Comparison of ENCODE assay signal across 8 cellular contexts in genomic region chr20:44080646-44081267, GRCh38.
A peak's percentile ranks its signal among the peaks of the same experiment; 100 is the strongest.
DNase-seq lines count a peak whose midpoint lies in the region; TF ChIP-seq lines count a peak whose summit lies in the region.

No MANE protein-coding gene starts in this region.

- H3K4me2 ChIP-seq in OCI-LY7 (ENCODE audit: low read length) (no peak overlapping the region), fibroblast of lung (ENCODE audit: extremely low read depth, insufficient read depth, low read length) (no peak overlapping the region), neural cell (ENCODE audit: low read length) (no peak overlapping the region)

- H3K36me3 ChIP-seq in OCI-LY7 (ENCODE audit: insufficient read depth, low read length) (no peaks in the 10 kb centered on the region), fibroblast of lung (ENCODE audit: control insufficient read depth, insufficient read depth, low read length) (no peaks in the 10 kb centered on the region), neural cell (ENCODE audit: insufficient read depth, low read length) (no peaks in the 10 kb centered on the region), stomach (no peaks in the 10 kb centered on the region)

- peak; percentile 99 for TF ChIP-seq CTCF in OCI-LY7 (conservative IDR thresholded peaks at IDR 0.05; ENCODE audit: low read length)
- peak; percentile 99 for TF ChIP-seq CTCF in fibroblast of lung (conservative IDR thresholded peaks at IDR 0.05 in 1 of 2, IDR thresholded peaks at IDR 0.05 in 1 of 2; ENCODE audit: low read depth in 1 of 2, low read length in 2 of 2)
- TF ChIP-seq CTCF in neural cell (IDR thresholded peaks at IDR 0.05; ENCODE audit: poor library complexity, severe bottlenecking), result peak; percentile 99
- peak in 6 of 7 experiments; percentile 90 to 100 (median 99) for TF ChIP-seq CTCF in stomach (IDR thresholded peaks at IDR 0.05)

- H3K27me3 ChIP-seq in fibroblast of lung (ENCODE audit: control insufficient read depth, insufficient read depth, low read length), result no peaks in the 10 kb centered on the region
- no peaks in the 10 kb centered on the region for H3K27me3 ChIP-seq in neural cell (ENCODE audit: insufficient read depth, low read depth, low read length)
- H3K27me3 ChIP-seq in stomach, result no peaks in the 10 kb centered on the region

- H3K79me2 ChIP-seq in OCI-LY7 (ENCODE audit: insufficient read depth, low read depth, low read length) (no peaks in the 10 kb centered on the region), fibroblast of lung (ENCODE audit: control insufficient read depth, insufficient read depth, low read length) (no peaks in the 10 kb centered on the region), neural cell (replicated peaks; ENCODE audit: insufficient read depth, low read length) (no peaks in the 10 kb centered on the region)

- no peak overlapping the region for H3K9ac ChIP-seq in fibroblast of lung (ENCODE audit: insufficient read depth, low read length)
- no peak overlapping the region for H3K9ac ChIP-seq in neural cell (ENCODE audit: low read length)

- TF ChIP-seq RAD21 in neural cell (conservative IDR thresholded peaks at IDR 0.05), result peak; percentile 100

- intact Hi-C loops in OCI-LY7 (cut with micrococcal nuclease; ENCODE audit: unreplicated experiment) (loop anchor here (1.0 kb wide), 3 partner anchors 331 to 631 kb away; no protein-coding TSS in a partner anchor), stomach (cut with DNase I; ENCODE audit: low total_unique reads) (no loop called here)

- H2AFZ ChIP-seq in OCI-LY7 (ENCODE audit: low read length) (no peak overlapping the region), fibroblast of lung (ENCODE audit: low read length) (peak overlapping the region; percentile 61), neural cell (ENCODE audit: low read depth, low read length) (no peak overlapping the region)

- H4K20me1 ChIP-seq in OCI-LY7 (ENCODE audit: insufficient read depth, low read length) (no peaks in the 10 kb centered on the region), fibroblast of lung (ENCODE audit: control insufficient read depth, extremely low read depth, insufficient read depth, low read length) (no peaks in the 10 kb centered on the region), neural cell (ENCODE audit: insufficient read depth) (no peaks in the 10 kb centered on the region)

- no peaks in the 10 kb centered on the region for H3K4me1 ChIP-seq in OCI-LY7 (ENCODE audit: insufficient read depth, low read length, poor library complexity, severe bottlenecking)
- peaks cover 6% of the 10 kb centered on the region for H3K4me1 ChIP-seq in fibroblast of lung (ENCODE audit: control insufficient read depth, extremely low read depth, insufficient read depth, low read length)
- H3K4me1 ChIP-seq in stomach, result peaks cover 0 to 12% (median 5%) of the 10 kb centered on the region in 4 donors

- TF ChIP-seq EP300 in neural cell (conservative IDR thresholded peaks at IDR 0.05; ENCODE audit: poor library complexity, severe bottlenecking), result no peak
- TF ChIP-seq EP300 in stomach (IDR thresholded peaks at IDR 0.05), result no peak

- peak; percentile 62 to 66 for DNase-seq in AML-193 (lab: John Stamatoyannopoulos, UW)
- DNase-seq in GM19238 (ENCODE audit: insufficient read length, low spot score), result peak; percentile 79
- peak; percentile 83 for DNase-seq in HuH-7.5 (ENCODE audit: low spot score)
- DNase-seq in OCI-LY7 (ENCODE audit: low spot score), result peak; percentile 76
- DNase-seq in activated T-cell treated with anti-CD3 and anti-CD28 coated beads for 48 hours (ENCODE audit: low read depth), result peak; percentile 57
- peak; percentile 65 to 86 for DNase-seq in fibroblast of lung (ENCODE audit: low read depth in 2 of 2)
- peak; percentile 82 for DNase-seq in stomach

- H3K9me3 ChIP-seq in OCI-LY7 (ENCODE audit: low read length), result no peaks in the 10 kb centered on the region
- no peaks in the 10 kb centered on the region for H3K9me3 ChIP-seq in fibroblast of lung (ENCODE audit: control insufficient read depth, insufficient read depth, low read depth, low read length)
- no peaks in the 10 kb centered on the region for H3K9me3 ChIP-seq in neural cell (ENCODE audit: low read length)
- no peaks in the 10 kb centered on the region for H3K9me3 ChIP-seq in stomach

- no peak for TF ChIP-seq POLR2A in stomach (IDR thresholded peaks at IDR 0.05)

- H3K4me3 ChIP-seq in OCI-LY7 (ENCODE audit: low read depth, low read length, poor library complexity, severe bottlenecking) (no peak overlapping the region), fibroblast of lung (replicated peaks in 1 of 4; ENCODE audit: control extremely low read depth in 1 of 4, insufficient read depth in 1 of 4, low read depth in 3 of 4, low read length in 4 of 4) (no peak overlapping the region), neural cell (ENCODE audit: low read length) (no peak overlapping the region), stomach (no peak overlapping the region)

- 15 to 19% (median 17%) methylated on average over 8 of the region's 8 CpGs for WGBS in stomach, 5 donors

- CTCF ChIA-PET in OCI-LY7 (lab: Charles Lee; ENCODE audit: unreplicated experiment), result interaction anchor here (0.6 kb wide), 2 partner anchors 9 to 330 kb away, joined by 3 to 7 read pairs; no protein-coding TSS in a partner anchor

- BruUV-seq in OCI-LY7 (replicated peaks; lab: Mats Ljungman, UMichigan), result no TSS peak

- POLR2A ChIA-PET in OCI-LY7 (lab: Charles Lee), result interaction anchor here (0.6 kb wide), 1 partner anchor 898 kb away, joined by 5 read pairs; no protein-coding TSS in a partner anchor

- no peaks in the 10 kb centered on the region for H3F3A ChIP-seq in neural cell (ENCODE audit: insufficient read depth, low read length, poor library complexity, severe bottlenecking)

- H3K27ac ChIP-seq in OCI-LY7 (ENCODE audit: low read depth, low read length, poor library complexity, severe bottlenecking) (no peak overlapping the region), fibroblast of lung (ENCODE audit: insufficient read depth, low read length) (peak overlapping the region; percentile 3), neural cell (ENCODE audit: low read length) (no peak overlapping the region), stomach (no peak overlapping the region)

- no peaks in the 10 kb centered on the region for H3K9me2 ChIP-seq in OCI-LY7 (ENCODE audit: insufficient read depth, low read length)
- no peaks in the 10 kb centered on the region for H3K9me2 ChIP-seq in neural cell (ENCODE audit: insufficient read depth, low read length)

TF ChIP-seq in neural cell, 6 proteins besides CTCF, POLR2A, EP300 and RAD21:
- no peak for TF ChIP-seq EZH2 (IDR thresholded peaks at IDR 0.05; ENCODE audit: borderline replicate concordance, insufficient read depth, low read length, poor library complexity, severe bottlenecking)
- peak; percentile 100 for TF ChIP-seq SMC3 (conservative IDR thresholded peaks at IDR 0.05; ENCODE audit: poor library complexity)
